ENCODE assay signal across 1 cellular context in the genomic region with DNA sequence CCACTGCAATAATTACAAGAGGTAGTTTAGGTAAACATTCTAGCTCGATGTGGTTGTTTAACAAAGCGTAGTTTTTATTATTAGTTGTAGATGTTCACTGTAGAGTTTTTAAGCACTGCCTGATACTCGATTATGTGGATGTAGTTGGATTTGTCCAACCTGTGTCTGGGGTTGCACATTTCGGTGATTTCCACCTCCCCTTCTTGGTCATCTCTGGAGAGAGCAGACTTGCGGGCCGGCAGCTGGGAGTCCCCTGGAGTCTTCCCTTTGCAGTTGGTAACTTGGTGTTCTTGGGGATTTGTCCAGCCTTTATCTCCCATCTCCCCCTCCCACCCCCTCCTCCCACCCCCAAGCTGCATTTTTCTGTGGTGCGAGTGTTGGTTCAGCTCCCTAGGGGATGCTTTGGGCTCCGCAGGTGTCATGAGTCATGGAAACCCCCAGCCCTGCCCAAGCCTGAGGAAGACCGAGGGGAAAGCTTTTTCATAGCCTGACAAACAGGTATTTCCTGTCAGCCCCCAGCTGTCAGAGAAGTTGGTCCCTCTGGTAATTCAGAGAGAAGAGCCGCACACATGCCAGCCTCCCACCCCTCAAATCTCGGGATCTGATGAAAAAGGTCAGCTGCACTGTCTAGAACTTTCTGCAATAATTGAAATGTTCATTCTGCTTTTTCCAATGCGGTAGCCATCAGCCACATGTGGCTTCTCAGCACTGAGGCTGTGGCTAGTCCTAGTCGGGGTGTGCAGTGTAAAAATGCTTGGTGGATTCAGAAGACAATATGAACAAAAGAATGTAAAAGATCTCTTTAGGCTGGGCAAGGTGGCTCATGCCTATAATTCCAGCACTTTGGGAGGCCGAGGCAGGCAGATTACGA.
TF ChIP-seq lines count a peak whose summit lies in the region.

No MANE protein-coding gene starts in this region.

TF ChIP-seq in IMR-90, 13 proteins besides CTCF, POLR2A, EP300 and RAD21 (continued from another document):
- TF ChIP-seq, protein P1, sequence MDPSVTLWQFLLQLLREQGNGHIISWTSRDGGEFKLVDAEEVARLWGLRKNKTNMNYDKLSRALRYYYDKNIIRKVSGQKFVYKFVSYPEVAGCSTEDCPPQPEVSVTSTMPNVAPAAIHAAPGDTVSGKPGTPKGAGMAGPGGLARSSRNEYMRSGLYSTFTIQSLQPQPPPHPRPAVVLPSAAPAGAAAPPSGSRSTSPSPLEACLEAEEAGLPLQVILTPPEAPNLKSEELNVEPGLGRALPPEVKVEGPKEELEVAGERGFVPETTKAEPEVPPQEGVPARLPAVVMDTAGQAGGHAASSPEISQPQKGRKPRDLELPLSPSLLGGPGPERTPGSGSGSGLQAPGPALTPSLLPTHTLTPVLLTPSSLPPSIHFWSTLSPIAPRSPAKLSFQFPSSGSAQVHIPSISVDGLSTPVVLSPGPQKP (IDR thresholded peaks at IDR 0.05; ENCODE audit: borderline replicate concordance, low read depth, low read length), result no peak
- TF ChIP-seq MXI1 (IDR thresholded peaks at IDR 0.05; ENCODE audit: borderline replicate concordance, low read depth, low read length) (no peak), RFX5 (IDR thresholded peaks at IDR 0.05; ENCODE audit: low read depth, low read length) (no peak)
